Comparison of ENCODE assay signal across 1 cellular context in the genomic region with DNA sequence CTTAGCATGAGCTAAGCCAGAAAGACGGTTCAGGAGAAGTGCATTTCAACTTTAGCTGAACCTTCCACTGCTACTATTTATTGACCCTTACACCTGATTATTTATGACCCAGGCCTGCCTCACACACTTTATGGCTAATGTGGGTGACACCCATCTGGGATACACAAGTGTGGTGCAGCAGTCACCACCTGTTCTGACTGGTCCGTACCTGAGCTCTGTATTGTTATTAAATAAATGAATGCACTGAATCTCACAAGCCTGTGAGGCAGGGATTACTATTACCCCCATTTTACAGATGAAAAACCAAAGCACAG.
TF ChIP-seq lines count a peak whose summit lies in the region.

No MANE protein-coding gene starts in this region.

TF ChIP-seq in GM23338, 12 proteins besides CTCF, POLR2A, EP300 and RAD21 (continued from another document):
- TF ChIP-seq, protein P1, sequence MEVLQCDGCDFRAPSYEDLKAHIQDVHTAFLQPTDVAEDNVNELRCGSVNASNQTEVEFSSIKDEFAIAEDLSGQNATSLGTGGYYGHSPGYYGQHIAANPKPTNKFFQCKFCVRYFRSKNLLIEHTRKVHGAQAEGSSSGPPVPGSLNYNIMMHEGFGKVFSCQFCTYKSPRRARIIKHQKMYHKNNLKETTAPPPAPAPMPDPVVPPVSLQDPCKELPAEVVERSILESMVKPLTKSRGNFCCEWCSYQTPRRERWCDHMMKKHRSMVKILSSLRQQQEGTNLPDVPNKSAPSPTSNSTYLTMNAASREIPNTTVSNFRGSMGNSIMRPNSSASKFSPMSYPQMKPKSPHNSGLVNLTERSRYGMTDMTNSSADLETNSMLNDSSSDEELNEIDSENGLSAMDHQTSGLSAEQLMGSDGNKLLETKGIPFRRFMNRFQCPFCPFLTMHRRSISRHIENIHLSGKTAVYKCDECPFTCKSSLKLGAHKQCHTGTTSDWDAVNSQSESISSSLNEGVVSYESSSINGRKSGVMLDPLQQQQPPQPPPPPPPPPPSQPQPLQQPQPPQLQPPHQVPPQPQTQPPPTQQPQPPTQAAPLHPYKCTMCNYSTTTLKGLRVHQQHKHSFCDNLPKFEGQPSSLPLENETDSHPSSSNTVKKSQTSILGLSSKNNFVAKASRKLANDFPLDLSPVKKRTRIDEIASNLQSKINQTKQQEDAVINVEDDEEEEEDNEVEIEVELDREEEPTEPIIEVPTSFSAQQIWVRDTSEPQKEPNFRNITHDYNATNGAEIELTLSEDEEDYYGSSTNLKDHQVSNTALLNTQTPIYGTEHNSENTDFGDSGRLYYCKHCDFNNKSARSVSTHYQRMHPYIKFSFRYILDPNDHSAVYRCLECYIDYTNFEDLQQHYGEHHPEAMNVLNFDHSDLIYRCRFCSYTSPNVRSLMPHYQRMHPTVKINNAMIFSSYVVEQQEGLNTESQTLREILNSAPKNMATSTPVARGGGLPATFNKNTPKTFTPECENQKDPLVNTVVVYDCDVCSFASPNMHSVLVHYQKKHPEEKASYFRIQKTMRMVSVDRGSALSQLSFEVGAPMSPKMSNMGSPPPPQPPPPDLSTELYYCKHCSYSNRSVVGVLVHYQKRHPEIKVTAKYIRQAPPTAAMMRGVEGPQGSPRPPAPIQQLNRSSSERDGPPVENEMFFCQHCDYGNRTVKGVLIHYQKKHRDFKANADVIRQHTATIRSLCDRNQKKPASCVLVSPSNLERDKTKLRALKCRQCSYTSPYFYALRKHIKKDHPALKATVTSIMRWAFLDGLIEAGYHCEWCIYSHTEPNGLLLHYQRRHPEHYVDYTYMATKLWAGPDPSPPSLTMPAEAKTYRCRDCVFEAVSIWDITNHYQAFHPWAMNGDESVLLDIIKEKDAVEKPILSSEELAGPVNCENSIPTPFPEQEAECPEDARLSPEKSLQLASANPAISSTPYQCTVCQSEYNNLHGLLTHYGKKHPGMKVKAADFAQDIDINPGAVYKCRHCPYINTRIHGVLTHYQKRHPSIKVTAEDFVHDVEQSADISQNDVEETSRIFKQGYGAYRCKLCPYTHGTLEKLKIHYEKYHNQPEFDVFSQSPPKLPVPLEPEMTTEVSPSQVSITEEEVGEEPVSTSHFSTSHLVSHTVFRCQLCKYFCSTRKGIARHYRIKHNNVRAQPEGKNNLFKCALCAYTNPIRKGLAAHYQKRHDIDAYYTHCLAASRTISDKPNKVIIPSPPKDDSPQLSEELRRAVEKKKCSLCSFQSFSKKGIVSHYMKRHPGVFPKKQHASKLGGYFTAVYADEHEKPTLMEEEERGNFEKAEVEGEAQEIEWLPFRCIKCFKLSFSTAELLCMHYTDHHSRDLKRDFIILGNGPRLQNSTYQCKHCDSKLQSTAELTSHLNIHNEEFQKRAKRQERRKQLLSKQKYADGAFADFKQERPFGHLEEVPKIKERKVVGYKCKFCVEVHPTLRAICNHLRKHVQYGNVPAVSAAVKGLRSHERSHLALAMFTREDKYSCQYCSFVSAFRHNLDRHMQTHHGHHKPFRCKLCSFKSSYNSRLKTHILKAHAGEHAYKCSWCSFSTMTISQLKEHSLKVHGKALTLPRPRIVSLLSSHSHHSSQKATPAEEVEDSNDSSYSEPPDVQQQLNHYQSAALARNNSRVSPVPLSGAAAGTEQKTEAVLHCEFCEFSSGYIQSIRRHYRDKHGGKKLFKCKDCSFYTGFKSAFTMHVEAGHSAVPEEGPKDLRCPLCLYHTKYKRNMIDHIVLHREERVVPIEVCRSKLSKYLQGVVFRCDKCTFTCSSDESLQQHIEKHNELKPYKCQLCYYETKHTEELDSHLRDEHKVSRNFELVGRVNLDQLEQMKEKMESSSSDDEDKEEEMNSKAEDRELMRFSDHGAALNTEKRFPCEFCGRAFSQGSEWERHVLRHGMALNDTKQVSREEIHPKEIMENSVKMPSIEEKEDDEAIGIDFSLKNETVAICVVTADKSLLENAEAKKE (CRISPR knock-in tag; IDR thresholded peaks at IDR 0.05) = no peak
- TF ChIP-seq, protein P2, sequence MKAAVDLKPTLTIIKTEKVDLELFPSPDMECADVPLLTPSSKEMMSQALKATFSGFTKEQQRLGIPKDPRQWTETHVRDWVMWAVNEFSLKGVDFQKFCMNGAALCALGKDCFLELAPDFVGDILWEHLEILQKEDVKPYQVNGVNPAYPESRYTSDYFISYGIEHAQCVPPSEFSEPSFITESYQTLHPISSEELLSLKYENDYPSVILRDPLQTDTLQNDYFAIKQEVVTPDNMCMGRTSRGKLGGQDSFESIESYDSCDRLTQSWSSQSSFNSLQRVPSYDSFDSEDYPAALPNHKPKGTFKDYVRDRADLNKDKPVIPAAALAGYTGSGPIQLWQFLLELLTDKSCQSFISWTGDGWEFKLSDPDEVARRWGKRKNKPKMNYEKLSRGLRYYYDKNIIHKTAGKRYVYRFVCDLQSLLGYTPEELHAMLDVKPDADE (IDR thresholded peaks at IDR 0.05) = no peak
- TF ChIP-seq ZNF114 (CRISPR knock-in tag; IDR thresholded peaks at IDR 0.05) = no peak
